ENCODE assay signal across 26 cellular contexts in genomic region chr7:27247452-27248426, GRCh38. TPM values are rescaled to one million over a fixed set of nuclear protein-coding genes. Genes with fewer than 3 reads are reported as not detected.
"Had no signal": no experiment of that assay in that cellular context is flagged by ENCODE, and none has a peak within 500 bp of the region (broad histone marks: within the 10 kb centered on the region; RNA-seq: fewer than 3 reads in every experiment).

No MANE protein-coding gene starts in this region.

- ATAC-seq: left cardiac atrium; naive thymus-derived CD4-positive, alpha-beta T cell had no signal

- H3K9me3 ChIP-seq: left ventricle myocardium inferior, right atrium auricular region, sigmoid colon, stomach had no signal

- H3K36me3 ChIP-seq: left ventricle myocardium inferior, right atrium auricular region, sigmoid colon, stomach had no signal

- H3K27ac ChIP-seq: coronary artery, left ventricle myocardium inferior, right atrium auricular region, sigmoid colon, skin epidermis, stomach had no signal

- H3K4me3 ChIP-seq: coronary artery, left ventricle myocardium inferior, lung, right atrium auricular region, sigmoid colon, skin epidermis, stomach had no signal

- DNase-seq: effector CD4-positive, alpha-beta T cell; endodermal cell; kidney; left cardiac atrium; left ventricle myocardium inferior; mesenchymal stem cell; naive thymus-derived CD4-positive, alpha-beta T cell; nephron progenitor cell; posterior cingulate gyrus; sigmoid colon; stimulated activated naive CD4-positive, alpha-beta T cell; stomach; substantia nigra; trophoblast cell had no signal

- FAIRE-seq: endothelial cell of umbilical vein, frontal cortex, kidney, urothelium cell line had no signal

RNA-seq across cellular contexts. Expression of gene EVX1, which starts 5.1 kb away (rescaled TPM):
- total RNA-seq: chondrocyte, dermis microvascular lymphatic vessel endothelial cell, endothelial cell of umbilical vein, fibroblast of lung, frontal cortex, kidney, left cardiac atrium, left ventricle myocardium inferior, lung, osteocyte, right atrium auricular region, sigmoid colon, stomach had no signal
- polyA plus RNA-seq: endothelial cell of umbilical vein; esophagus; fibroblast of lung; lung; naive thymus-derived CD4-positive, alpha-beta T cell; stomach had no signal

RNA-seq across cellular contexts. Expression of gene HOXA13, which starts 47.8 kb away (rescaled TPM):
- total RNA-seq: chondrocyte; dermis microvascular lymphatic vessel endothelial cell; endodermal cell; fibroblast of lung; frontal cortex; left cardiac atrium; left ventricle myocardium inferior; lung; naive thymus-derived CD4-positive, alpha-beta T cell; osteocyte; right atrium auricular region had no signal
- polyA plus RNA-seq: endothelial cell of umbilical vein; esophagus; fibroblast of lung; lung; naive thymus-derived CD4-positive, alpha-beta T cell; stomach had no signal
